Comparison of ENCODE assay signal across 8 cellular contexts in the genomic region with DNA sequence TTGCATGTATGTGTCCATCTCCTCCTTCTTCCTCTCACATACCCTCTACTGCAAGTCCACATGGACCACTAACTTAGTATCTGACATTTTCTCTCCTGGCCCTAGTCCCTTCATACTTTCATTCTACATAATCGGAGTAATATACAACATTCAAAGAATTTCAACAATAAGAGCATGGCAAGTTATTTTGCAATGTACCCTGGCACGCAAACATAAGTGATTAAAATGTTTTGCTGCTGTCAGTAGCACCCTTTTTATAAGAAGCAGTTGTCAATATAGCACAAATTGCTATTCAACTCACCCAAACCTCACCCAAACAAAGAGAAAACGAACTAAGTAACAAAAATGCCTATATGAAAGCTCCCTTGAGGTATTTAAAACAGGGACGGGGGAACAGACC. TPM values are rescaled to one million over a fixed set of nuclear protein-coding genes. Genes with fewer than 3 reads are reported as not detected.
A peak's percentile ranks its signal among the peaks of the same experiment; 100 is the strongest.
DNase-seq lines count a peak whose midpoint lies in the region; ATAC-seq and TF ChIP-seq lines count a peak whose summit lies in the region.

No MANE protein-coding gene starts in this region.

- H3K9me3 ChIP-seq in aorta (ENCODE audit: control insufficient read depth, low read length), result no peaks in the 10 kb centered on the region

- H3K4me3 ChIP-seq in aorta (ENCODE audit: low read length in 2 of 2), result peak overlapping the region; percentile 80 to 95

- no peaks in the 10 kb centered on the region for H3K4me1 ChIP-seq in aorta (ENCODE audit: control insufficient read depth in 1 of 2, insufficient read depth in 2 of 2, low read length in 2 of 2)

- H3K27me3 Mint-ChIP-seq in stimulated activated naive CD8-positive, alpha-beta T cell treated with anti-CD3 and anti-CD28 coated beads, Interleukin-15, Interleukin-2, amounts not matched to agents 100 ng/mL and 50 ng/mL, for 24 hours, result no peaks in the 10 kb centered on the region

- TF ChIP-seq CTCF in GM10266 (IDR thresholded peaks at IDR 0.05; ENCODE audit: control insufficient read depth, insufficient read depth, low read depth, missing control alignments), result no peak

- H3K27me3 ChIP-seq in aorta (ENCODE audit: control insufficient read depth in 1 of 2, insufficient read depth in 2 of 2, low read length in 1 of 2), result no peaks in the 10 kb centered on the region

- H3K27ac Mint-ChIP-seq in stimulated activated naive CD8-positive, alpha-beta T cell treated with anti-CD3 and anti-CD28 coated beads, Interleukin-15, Interleukin-2, amounts not matched to agents 100 ng/mL and 50 ng/mL, for 24 hours, result peak overlapping the region; percentile 93

- 1% methylated on average over 4 of the region's 4 CpGs for WGBS in aorta, 2 donors

- no peak for ATAC-seq in stimulated activated naive CD8-positive, alpha-beta T cell treated with anti-CD3 and anti-CD28 coated beads, Interleukin-15, Interleukin-2, amounts not matched to agents 100 U/mL and 50 U/mL, for 24 hours
- ATAC-seq in aorta (ENCODE audit: low FRiP score) (no peak), HG03520 (IDR thresholded peaks at IDR 0.05; ENCODE audit: unreplicated experiment) (no peak), GM18870 (IDR thresholded peaks at IDR 0.05; ENCODE audit: unreplicated experiment) (no peak)

- H3K9me3 Mint-ChIP-seq in stimulated activated naive CD8-positive, alpha-beta T cell treated with anti-CD3 and anti-CD28 coated beads, Interleukin-15, Interleukin-2, amounts not matched to agents 100 ng/mL and 50 ng/mL, for 24 hours, result no peaks in the 10 kb centered on the region

- H3K27ac ChIP-seq in caudate nucleus (ENCODE audit: low read depth, low read length) (peak overlapping the region; percentile 98), aorta (ENCODE audit: low read depth in 1 of 2, low read length in 2 of 2) (peak overlapping the region in 1 of 2 donors; percentile 69)

- H3K4me1 Mint-ChIP-seq in stimulated activated naive CD8-positive, alpha-beta T cell treated with anti-CD3 and anti-CD28 coated beads, Interleukin-15, Interleukin-2, amounts not matched to agents 100 ng/mL and 50 ng/mL, for 24 hours (ENCODE audit: low read depth), result peaks cover 64% of the 10 kb centered on the region

- H3K36me3 Mint-ChIP-seq in stimulated activated naive CD8-positive, alpha-beta T cell treated with anti-CD3 and anti-CD28 coated beads, Interleukin-15, Interleukin-2, amounts not matched to agents 100 ng/mL and 50 ng/mL, for 24 hours (ENCODE audit: low read depth), result peaks cover 4% of the 10 kb centered on the region

- DNase-seq in stimulated activated naive CD8-positive, alpha-beta T cell treated with anti-CD3 and anti-CD28 coated beads, Interleukin-15, Interleukin-2, amounts not matched to agents 100 U/mL and 50 U/mL, for 24 hours, result no peak
- DNase-seq in caudate nucleus (lab: John Stamatoyannopoulos, UW) (no peak), midbrain (lab: John Stamatoyannopoulos, UW) (peak; percentile 40), aorta (no peak), GM10266 (ENCODE audit: extremely low spot score) (no peak)

- no peaks in the 10 kb centered on the region for H3K36me3 ChIP-seq in aorta (ENCODE audit: control insufficient read depth in 1 of 2, insufficient read depth in 2 of 2, low read length in 1 of 2)

- H3K4me3 Mint-ChIP-seq in stimulated activated naive CD8-positive, alpha-beta T cell treated with anti-CD3 and anti-CD28 coated beads, Interleukin-15, Interleukin-2, amounts not matched to agents 100 ng/mL and 50 ng/mL, for 24 hours, result peak overlapping the region; percentile 95

- intact Hi-C loops in aorta (cut with DNase I), result loop anchor here (5.0 kb wide), 2 partner anchors 124 to 129 kb away; a partner anchor contains a TSS

RNA-seq across cellular contexts. Expression of a gene that starts 1.8 kb away (rescaled TPM):
- total RNA-seq in aorta, result 10 to 100 TPM; 89.2 to 98.3 TPM
- 10 to 100 TPM; 28.8 to 53.1 TPM for polyA plus RNA-seq in aorta
